16 cellular contexts compared by ENCODE assay signal in the genomic region with DNA sequence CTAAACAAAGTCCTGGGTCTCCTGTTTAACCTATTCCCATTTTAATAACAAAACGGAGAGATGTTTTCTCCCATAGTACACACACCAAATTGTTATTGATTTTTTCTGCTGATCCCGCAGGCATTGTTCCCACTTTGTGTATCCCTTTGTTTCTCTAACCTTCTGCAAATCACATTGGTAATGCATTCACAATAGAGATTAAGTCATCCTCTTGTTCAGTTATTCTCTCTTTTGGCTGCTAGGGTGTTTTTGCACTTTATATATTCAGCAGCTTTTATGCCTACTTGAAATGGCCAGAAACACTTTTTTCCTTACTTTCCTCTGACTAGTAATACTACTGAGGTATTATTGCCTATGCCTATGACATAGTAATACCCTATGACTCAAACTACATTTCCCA.
"Had no signal": no experiment of that assay in that cellular context is flagged by ENCODE, and none has a peak within 500 bp of the region (broad histone marks: within the 10 kb centered on the region; RNA-seq: fewer than 3 reads in every experiment).

No MANE protein-coding gene starts in this region.

- H3K27ac ChIP-seq: esophagus squamous epithelium, heart left ventricle, psoas muscle, sigmoid colon, VCaP had no signal

- H3K4me3 ChIP-seq: esophagus squamous epithelium, heart left ventricle, psoas muscle, sigmoid colon had no signal

- H3K27me3 ChIP-seq: esophagus squamous epithelium, heart left ventricle, sigmoid colon had no signal

- H3K9me3 Mint-ChIP-seq: type B pancreatic cell had no signal

- H3K4me1 Mint-ChIP-seq: activated naive CD8-positive, alpha-beta T cell treated with anti-CD3 and anti-CD28 coated beads, Interleukin-2, amount 10 ng/mL, durations not matched to agents 7 days and 5 days; naive thymus-derived CD4-positive, alpha-beta T cell; stimulated activated naive B cell treated with anti-CD40 and anti-IgM and Interleukin-4, amounts not matched to agents 10 μg/mL and 1 μg/mL and 100 μg/mL, for 72 hours had no signal

- H3K36me3 ChIP-seq: esophagus squamous epithelium, heart left ventricle, sigmoid colon had no signal

- H3K27ac Mint-ChIP-seq: activated CD4-positive, alpha-beta memory T cell treated with anti-CD3 and anti-CD28 coated beads for 36 hours; activated naive CD8-positive, alpha-beta T cell treated with anti-CD3 and anti-CD28 coated beads, Interleukin-2, amount 10 ng/mL, durations not matched to agents 7 days and 5 days; naive thymus-derived CD4-positive, alpha-beta T cell; stimulated activated naive B cell treated with anti-CD40 and anti-IgM and Interleukin-4, amounts not matched to agents 10 μg/mL and 1 μg/mL and 100 μg/mL, for 72 hours; type B pancreatic cell had no signal

- ATAC-seq: heart left ventricle; naive thymus-derived CD4-positive, alpha-beta T cell; psoas muscle; stimulated activated naive B cell treated with anti-CD40 and anti-IgM and Interleukin-4, amounts not matched to agents 10 μg/mL and 1 μg/mL and 100 μg/mL, for 72 hours had no signal

- DNase-seq: activated CD4-positive, alpha-beta memory T cell treated with anti-CD3 and anti-CD28 coated beads for 36 hours; activated gamma-delta T cell treated with Interleukin-2 at 50 U/mL for 16 hours; activated naive CD8-positive, alpha-beta T cell treated with anti-CD3 and anti-CD28 coated beads, Interleukin-2, amount 10 ng/mL, durations not matched to agents 7 days and 5 days; activated T-cell treated with anti-CD3 and anti-CD28 coated beads, Interleukin-2, amount 50 U/mL, for 48 hours; anterior cingulate cortex; esophagus squamous epithelium; foreskin fibroblast; heart left ventricle; naive thymus-derived CD4-positive, alpha-beta T cell; nucleus accumbens; psoas muscle; sigmoid colon; stimulated activated CD4-positive, alpha-beta T cell treated with anti-CD3 and anti-CD28 coated beads, Interleukin-2, amount 100 ng/mL, for 24 hours; stimulated activated naive B cell treated with anti-CD40 and anti-IgM and Interleukin-4, amounts not matched to agents 10 μg/mL and 1 μg/mL and 100 μg/mL, for 72 hours had no signal

- H3K4me3 Mint-ChIP-seq: activated CD4-positive, alpha-beta memory T cell treated with anti-CD3 and anti-CD28 coated beads for 36 hours; activated naive CD8-positive, alpha-beta T cell treated with anti-CD3 and anti-CD28 coated beads, Interleukin-2, amount 10 ng/mL, durations not matched to agents 7 days and 5 days; naive thymus-derived CD4-positive, alpha-beta T cell; stimulated activated naive B cell treated with anti-CD40 and anti-IgM and Interleukin-4, amounts not matched to agents 10 μg/mL and 1 μg/mL and 100 μg/mL, for 72 hours; type B pancreatic cell had no signal

- H3K27me3 Mint-ChIP-seq: activated CD4-positive, alpha-beta memory T cell treated with anti-CD3 and anti-CD28 coated beads for 36 hours; activated naive CD8-positive, alpha-beta T cell treated with anti-CD3 and anti-CD28 coated beads, Interleukin-2, amount 10 ng/mL, durations not matched to agents 7 days and 5 days; naive thymus-derived CD4-positive, alpha-beta T cell; stimulated activated naive B cell treated with anti-CD40 and anti-IgM and Interleukin-4, amounts not matched to agents 10 μg/mL and 1 μg/mL and 100 μg/mL, for 72 hours; type B pancreatic cell had no signal

- H3K4me1 ChIP-seq: esophagus squamous epithelium, heart left ventricle, psoas muscle, sigmoid colon had no signal

- H3K36me3 Mint-ChIP-seq: activated CD4-positive, alpha-beta memory T cell treated with anti-CD3 and anti-CD28 coated beads for 36 hours; activated naive CD8-positive, alpha-beta T cell treated with anti-CD3 and anti-CD28 coated beads, Interleukin-2, amount 10 ng/mL, durations not matched to agents 7 days and 5 days; stimulated activated naive B cell treated with anti-CD40 and anti-IgM and Interleukin-4, amounts not matched to agents 10 μg/mL and 1 μg/mL and 100 μg/mL, for 72 hours; type B pancreatic cell had no signal
